Comparison of ENCODE assay signal across 9 cellular contexts in the genomic region with DNA sequence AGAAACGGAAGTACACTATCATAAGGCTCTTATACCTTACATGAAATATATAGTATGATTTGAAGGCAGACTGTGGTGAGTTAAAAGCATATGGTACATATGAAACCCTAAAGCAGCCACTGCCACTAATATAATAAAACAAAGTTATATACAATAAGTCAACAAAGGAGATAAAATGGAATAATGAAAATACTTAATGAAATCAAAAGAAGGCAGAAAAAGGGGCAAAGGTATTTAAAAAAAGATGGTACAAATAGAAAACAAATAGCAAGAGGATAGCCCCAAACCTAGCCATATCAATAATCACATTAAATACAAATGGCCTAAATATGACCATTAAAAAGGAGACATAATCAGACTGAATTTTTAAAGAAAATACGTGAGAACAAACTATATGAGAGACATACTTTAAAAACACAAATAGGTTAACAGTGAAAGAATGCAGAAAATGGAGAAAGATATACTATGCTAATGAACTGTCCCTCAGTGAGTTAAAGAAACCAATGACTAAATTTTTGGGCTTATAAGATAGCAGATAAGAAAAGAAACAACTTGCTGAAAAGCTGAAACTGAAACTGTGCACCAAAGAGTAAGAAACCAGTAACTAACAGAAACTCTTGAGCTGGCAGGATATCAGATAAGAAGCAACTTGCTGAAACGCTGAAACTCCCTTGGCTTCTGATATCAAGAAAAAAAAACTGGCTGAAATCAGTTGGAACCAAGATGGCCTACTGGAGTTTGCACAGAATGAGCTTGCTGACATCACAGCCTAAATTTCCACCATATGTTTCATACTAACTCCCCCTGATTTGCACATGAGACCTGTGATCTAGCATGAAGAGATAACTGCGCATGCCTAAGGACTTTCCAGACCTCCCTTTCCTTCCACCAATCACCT. TPM values are rescaled to one million over a fixed set of nuclear protein-coding genes. Genes with fewer than 3 reads are reported as not detected.
DNase-seq lines count a peak whose midpoint lies in the region; ATAC-seq and TF ChIP-seq lines count a peak whose summit lies in the region.
"Had no signal": no experiment of that assay in that cellular context is flagged by ENCODE, and none has a peak within 500 bp of the region (broad histone marks: within the 10 kb centered on the region; RNA-seq: fewer than 3 reads in every experiment).

No MANE protein-coding gene starts in this region.

- H3K36me3 ChIP-seq in MG63, result no peaks in the 10 kb centered on the region

- H3K4me3 ChIP-seq in fibroblast of villous mesenchyme (ENCODE audit: low read depth, low read length), result no peak overlapping the region
- no peak overlapping the region for H3K4me3 ChIP-seq in MG63

- H3K27me3 ChIP-seq in MG63, result no peaks in the 10 kb centered on the region

- H3K9me3 ChIP-seq in MG63, result peaks cover 9% of the 10 kb centered on the region

- DNase-seq in MV-4-11 (lab: John Stamatoyannopoulos, UW), result peak; percentile 54
- peak; percentile 51 for DNase-seq in fibroblast of villous mesenchyme (ENCODE audit: low read depth)
- no peak for DNase-seq in MG63
- DNase-seq in globus pallidus (ENCODE audit: low spot score), result no peak
- DNase-seq in kidney glomerular epithelial cell (lab: John Stamatoyannopoulos, UW), result no peak
- DNase-seq: NK-92 treated with Interleukin-12 subunit alpha and Interleukin-12 subunit beta, amount 100 ng/mL, for 24 hours had no signal

- ATAC-seq in GM18499 (IDR thresholded peaks at IDR 0.05; ENCODE audit: insufficient read depth, unreplicated experiment) (peak; percentile 55), GM21529 (IDR thresholded peaks at IDR 0.05; ENCODE audit: unreplicated experiment) (peak; percentile 72), GM21515 (IDR thresholded peaks at IDR 0.05; ENCODE audit: unreplicated experiment) (no peak)

- no peak for TF ChIP-seq CTCF in fibroblast of villous mesenchyme (IDR thresholded peaks at IDR 0.05; ENCODE audit: insufficient read depth, low read depth, low read length)

RNA-seq across cellular contexts. Expression of a gene that starts 44.3 kb away (rescaled TPM):
- total RNA-seq in fibroblast of villous mesenchyme, result under 0.01 TPM in 1 of 2 replicates, not detected in the other
- not detected in 2 replicates for total RNA-seq in MG63 (2014; rRNA removed; shearing (Covaris generic); ENCODE audit: low replicate concordance)

RNA-seq across cellular contexts. Expression of a gene that starts 46.1 kb away (rescaled TPM):
- total RNA-seq in fibroblast of villous mesenchyme, result 0.97 and 1.7 TPM in 2 replicates
- total RNA-seq in MG63 (2014; rRNA removed; shearing (Covaris generic); ENCODE audit: low replicate concordance), result not detected in 2 replicates

RNA-seq across cellular contexts. Expression of a gene that starts 48.8 kb away (rescaled TPM):
- total RNA-seq in fibroblast of villous mesenchyme, result 0.32 and 0.86 TPM in 2 replicates
- not detected in 2 replicates for total RNA-seq in MG63 (2014; rRNA removed; shearing (Covaris generic); ENCODE audit: low replicate concordance)

Comparison
In these comparisons a context has a peak if more than half of its experiments do, and no peak if none do; other contexts are left out.
1. DNase-seq: peak in MV-4-11 (single experiment) and fibroblast of villous mesenchyme (single experiment); none in MG63 (single experiment), globus pallidus (single experiment) and kidney glomerular epithelial cell (single experiment).